16 cellular contexts compared by ENCODE assay signal in genomic region chr14:86852530-86852929, GRCh38.
"Had no signal": no experiment of that assay in that cellular context is flagged by ENCODE, and none has a peak within 500 bp of the region (broad histone marks: within the 10 kb centered on the region; RNA-seq: fewer than 3 reads in every experiment).

No MANE protein-coding gene starts in this region.

- H3K27ac ChIP-seq: colonic mucosa, tibial artery, VCaP had no signal

- H3K4me1 ChIP-seq: colonic mucosa, tibial artery had no signal

- H3K4me3 ChIP-seq: colonic mucosa, lung, tibial artery had no signal

- H3K36me3 ChIP-seq: colonic mucosa, tibial artery had no signal

- H3K27me3 ChIP-seq: colonic mucosa, tibial artery had no signal

- ATAC-seq: activated CD4-positive, alpha-beta T cell treated with anti-CD3 and anti-CD28 coated beads for 36 hours; activated CD8-positive, alpha-beta T cell treated with anti-CD3 and anti-CD28 coated beads for 36 hours; left colon; naive thymus-derived CD4-positive, alpha-beta T cell; right cardiac atrium; stimulated activated effector memory CD8-positive, alpha-beta T cell treated with anti-CD3 and anti-CD28 coated beads, Interleukin-12 subunit alpha, Interleukin-12 subunit beta, amount 100 ng/mL, for 72 hours had no signal

- H3K9me3 ChIP-seq: colonic mucosa, tibial artery had no signal

- DNase-seq: activated CD4-positive, alpha-beta T cell treated with anti-CD3 and anti-CD28 coated beads for 36 hours; activated CD8-positive, alpha-beta T cell treated with anti-CD3 and anti-CD28 coated beads for 36 hours; activated naive CD4-positive, alpha-beta T cell; colonic mucosa; glutamatergic neuron; immature natural killer cell; left colon; naive thymus-derived CD4-positive, alpha-beta T cell; nucleus accumbens; right cardiac atrium; small intestine; T-helper 1 cell; tibial artery had no signal
